ENCODE assay signal across 1 cellular context in genomic region chr3:155854147-155854940, GRCh38.
TF ChIP-seq lines count a peak whose summit lies in the region.

Gene SLC33A1 (minus strand): TSS chr3:155854427. CDS start chr3:155853997, 430 bp downstream.

TF ChIP-seq in HepG2, 621 proteins besides CTCF, POLR2A, EP300 and RAD21 (continued from another document and continues in another):
- TF ChIP-seq, protein P1, sequence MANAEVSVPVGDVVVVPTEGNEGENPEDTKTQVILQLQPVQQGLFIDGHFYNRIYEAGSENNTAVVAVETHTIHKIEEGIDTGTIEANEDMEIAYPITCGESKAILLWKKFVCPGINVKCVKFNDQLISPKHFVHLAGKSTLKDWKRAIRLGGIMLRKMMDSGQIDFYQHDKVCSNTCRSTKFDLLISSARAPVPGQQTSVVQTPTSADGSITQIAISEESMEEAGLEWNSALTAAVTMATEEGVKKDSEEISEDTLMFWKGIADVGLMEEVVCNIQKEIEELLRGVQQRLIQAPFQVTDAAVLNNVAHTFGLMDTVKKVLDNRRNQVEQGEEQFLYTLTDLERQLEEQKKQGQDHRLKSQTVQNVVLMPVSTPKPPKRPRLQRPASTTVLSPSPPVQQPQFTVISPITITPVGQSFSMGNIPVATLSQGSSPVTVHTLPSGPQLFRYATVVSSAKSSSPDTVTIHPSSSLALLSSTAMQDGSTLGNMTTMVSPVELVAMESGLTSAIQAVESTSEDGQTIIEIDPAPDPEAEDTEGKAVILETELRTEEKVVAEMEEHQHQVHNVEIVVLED (CRISPR knock-in tag; IDR thresholded peaks at IDR 0.05; ENCODE audit: borderline replicate concordance) = peak; percentile 93
- TF ChIP-seq NFATC3 (CRISPR knock-in tag; IDR thresholded peaks at IDR 0.05) (no peak), CHD4 (IDR thresholded peaks at IDR 0.05; ENCODE audit: borderline replicate concordance, low read length) (no peak; the same call in 1 of the 2 replicates), NPAS2 (CRISPR knock-in tag; IDR thresholded peaks at IDR 0.05; ENCODE audit: borderline replicate concordance) (no peak), KAT7 (CRISPR knock-in tag; IDR thresholded peaks at IDR 0.05; ENCODE audit: borderline replicate concordance) (peak; percentile 92), ZNF562 (CRISPR knock-in tag; IDR thresholded peaks at IDR 0.05; ENCODE audit: borderline replicate concordance) (no peak), EED (CRISPR knock-in tag; IDR thresholded peaks at IDR 0.05) (peak; percentile 37; the same call in 1 of the 2 replicates), KLF11 (CRISPR knock-in tag; IDR thresholded peaks at IDR 0.05) (peak; percentile 94; the same call in 1 of the 2 replicates), MED13 (CRISPR knock-in tag; IDR thresholded peaks at IDR 0.05) (no peak; the same call in 1 of the 2 replicates), MAFK (conservative IDR thresholded peaks at IDR 0.05 in 1 of 2, IDR thresholded peaks at IDR 0.05 in 1 of 2; ENCODE audit: low read length in 2 of 2) (peak in 1 of 2 experiments; percentile 24; a peak in 1 of 4 replicates), ZNF234 (CRISPR knock-in tag; conservative IDR thresholded peaks at IDR 0.05) (no peak), FOXO4 (CRISPR knock-in tag; conservative IDR thresholded peaks at IDR 0.05) (no peak), ZNF567 (CRISPR knock-in tag; IDR thresholded peaks at IDR 0.05; ENCODE audit: borderline replicate concordance) (no peak; the same call in 1 of the 2 replicates), ZNF142 (CRISPR knock-in tag; IDR thresholded peaks at IDR 0.05) (peak; percentile 65; the same call in 1 of the 2 replicates), ZNF329 (CRISPR knock-in tag; IDR thresholded peaks at IDR 0.05; ENCODE audit: low read depth) (no peak), ZNF180 (CRISPR knock-in tag; IDR thresholded peaks at IDR 0.05; ENCODE audit: borderline replicate concordance, low read depth) (no peak), ZNF432 (CRISPR knock-in tag; IDR thresholded peaks at IDR 0.05; ENCODE audit: borderline replicate concordance) (no peak), ZNF225 (CRISPR knock-in tag; IDR thresholded peaks at IDR 0.05) (peak; percentile 61), SRSF1 (optimal IDR thresholded peaks at IDR 0.05; ENCODE audit: low read depth, low read length) (no peak), KDM6A (CRISPR knock-in tag; IDR thresholded peaks at IDR 0.05; ENCODE audit: low read depth) (no peak), NR2F2 (IDR thresholded peaks at IDR 0.05; ENCODE audit: borderline replicate concordance, low read depth) (no peak), ZSCAN12 (CRISPR knock-in tag; IDR thresholded peaks at IDR 0.05) (no peak; the same call in 1 of the 2 replicates), ZNF652 (CRISPR knock-in tag; IDR thresholded peaks at IDR 0.05; ENCODE audit: borderline replicate concordance, low read depth) (no peak; the same call in 1 of the 2 replicates), ZNF891 (CRISPR knock-in tag; IDR thresholded peaks at IDR 0.05) (peak; percentile 18; the same call in 1 of the 2 replicates), SOX13 (IDR thresholded peaks at IDR 0.05) (no peak), SOX13 (CRISPR knock-in tag; conservative IDR thresholded peaks at IDR 0.05 in 1 of 2, IDR thresholded peaks at IDR 0.05 in 1 of 2) (peak in 1 of 2 experiments; percentile 84; a peak in 2 of 4 replicates), TFDP1 (CRISPR knock-in tag; IDR thresholded peaks at IDR 0.05; ENCODE audit: borderline replicate concordance) (peak; percentile 81; the same call in 1 of the 2 replicates), KAT2B (IDR thresholded peaks at IDR 0.05; ENCODE audit: borderline replicate concordance, low read depth, low read length) (no peak), ZNF260 (CRISPR knock-in tag; IDR thresholded peaks at IDR 0.05; ENCODE audit: borderline replicate concordance, low read depth) (no peak), ZNF543 (CRISPR knock-in tag; IDR thresholded peaks at IDR 0.05) (peak; percentile 80; the same call in 1 of the 2 replicates), RBM39 (IDR thresholded peaks at IDR 0.05; ENCODE audit: low read depth, low read length, poor library complexity, severe bottlenecking) (peak; percentile 90), ZNF274 (CRISPR knock-in tag; IDR thresholded peaks at IDR 0.05) (peak; percentile 86)
- TF ChIP-seq, protein P2, sequence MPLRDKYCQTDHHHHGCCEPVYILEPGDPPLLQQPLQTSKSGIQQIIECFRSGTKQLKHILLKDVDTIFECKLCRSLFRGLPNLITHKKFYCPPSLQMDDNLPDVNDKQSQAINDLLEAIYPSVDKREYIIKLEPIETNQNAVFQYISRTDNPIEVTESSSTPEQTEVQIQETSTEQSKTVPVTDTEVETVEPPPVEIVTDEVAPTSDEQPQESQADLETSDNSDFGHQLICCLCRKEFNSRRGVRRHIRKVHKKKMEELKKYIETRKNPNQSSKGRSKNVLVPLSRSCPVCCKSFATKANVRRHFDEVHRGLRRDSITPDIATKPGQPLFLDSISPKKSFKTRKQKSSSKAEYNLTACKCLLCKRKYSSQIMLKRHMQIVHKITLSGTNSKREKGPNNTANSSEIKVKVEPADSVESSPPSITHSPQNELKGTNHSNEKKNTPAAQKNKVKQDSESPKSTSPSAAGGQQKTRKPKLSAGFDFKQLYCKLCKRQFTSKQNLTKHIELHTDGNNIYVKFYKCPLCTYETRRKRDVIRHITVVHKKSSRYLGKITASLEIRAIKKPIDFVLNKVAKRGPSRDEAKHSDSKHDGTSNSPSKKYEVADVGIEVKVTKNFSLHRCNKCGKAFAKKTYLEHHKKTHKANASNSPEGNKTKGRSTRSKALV (CRISPR knock-in tag; IDR thresholded peaks at IDR 0.05) = peak; percentile 79; the same call in 1 of the 2 replicates
- TF ChIP-seq, protein P3, sequence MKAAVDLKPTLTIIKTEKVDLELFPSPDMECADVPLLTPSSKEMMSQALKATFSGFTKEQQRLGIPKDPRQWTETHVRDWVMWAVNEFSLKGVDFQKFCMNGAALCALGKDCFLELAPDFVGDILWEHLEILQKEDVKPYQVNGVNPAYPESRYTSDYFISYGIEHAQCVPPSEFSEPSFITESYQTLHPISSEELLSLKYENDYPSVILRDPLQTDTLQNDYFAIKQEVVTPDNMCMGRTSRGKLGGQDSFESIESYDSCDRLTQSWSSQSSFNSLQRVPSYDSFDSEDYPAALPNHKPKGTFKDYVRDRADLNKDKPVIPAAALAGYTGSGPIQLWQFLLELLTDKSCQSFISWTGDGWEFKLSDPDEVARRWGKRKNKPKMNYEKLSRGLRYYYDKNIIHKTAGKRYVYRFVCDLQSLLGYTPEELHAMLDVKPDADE (CRISPR knock-in tag; IDR thresholded peaks at IDR 0.05) = no peak
- TF ChIP-seq, protein P4, sequence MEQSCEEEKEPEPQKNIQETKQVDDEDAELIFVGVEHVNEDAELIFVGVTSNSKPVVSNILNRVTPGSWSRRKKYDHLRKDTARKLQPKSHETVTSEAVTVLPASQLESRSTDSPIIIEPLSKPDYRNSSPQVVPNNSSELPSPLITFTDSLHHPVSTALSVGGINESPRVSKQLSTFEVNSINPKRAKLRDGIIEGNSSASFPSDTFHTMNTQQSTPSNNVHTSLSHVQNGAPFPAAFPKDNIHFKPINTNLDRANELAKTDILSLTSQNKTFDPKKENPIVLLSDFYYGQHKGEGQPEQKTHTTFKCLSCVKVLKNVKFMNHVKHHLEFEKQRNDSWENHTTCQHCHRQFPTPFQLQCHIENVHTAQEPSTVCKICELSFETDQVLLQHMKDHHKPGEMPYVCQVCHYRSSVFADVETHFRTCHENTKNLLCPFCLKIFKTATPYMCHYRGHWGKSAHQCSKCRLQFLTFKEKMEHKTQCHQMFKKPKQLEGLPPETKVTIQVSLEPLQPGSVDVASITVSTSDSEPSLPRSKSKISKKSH (CRISPR knock-in tag; IDR thresholded peaks at IDR 0.05; ENCODE audit: borderline replicate concordance) = no peak; the same call in 1 of the 2 replicates
- TF ChIP-seq, protein P5, sequence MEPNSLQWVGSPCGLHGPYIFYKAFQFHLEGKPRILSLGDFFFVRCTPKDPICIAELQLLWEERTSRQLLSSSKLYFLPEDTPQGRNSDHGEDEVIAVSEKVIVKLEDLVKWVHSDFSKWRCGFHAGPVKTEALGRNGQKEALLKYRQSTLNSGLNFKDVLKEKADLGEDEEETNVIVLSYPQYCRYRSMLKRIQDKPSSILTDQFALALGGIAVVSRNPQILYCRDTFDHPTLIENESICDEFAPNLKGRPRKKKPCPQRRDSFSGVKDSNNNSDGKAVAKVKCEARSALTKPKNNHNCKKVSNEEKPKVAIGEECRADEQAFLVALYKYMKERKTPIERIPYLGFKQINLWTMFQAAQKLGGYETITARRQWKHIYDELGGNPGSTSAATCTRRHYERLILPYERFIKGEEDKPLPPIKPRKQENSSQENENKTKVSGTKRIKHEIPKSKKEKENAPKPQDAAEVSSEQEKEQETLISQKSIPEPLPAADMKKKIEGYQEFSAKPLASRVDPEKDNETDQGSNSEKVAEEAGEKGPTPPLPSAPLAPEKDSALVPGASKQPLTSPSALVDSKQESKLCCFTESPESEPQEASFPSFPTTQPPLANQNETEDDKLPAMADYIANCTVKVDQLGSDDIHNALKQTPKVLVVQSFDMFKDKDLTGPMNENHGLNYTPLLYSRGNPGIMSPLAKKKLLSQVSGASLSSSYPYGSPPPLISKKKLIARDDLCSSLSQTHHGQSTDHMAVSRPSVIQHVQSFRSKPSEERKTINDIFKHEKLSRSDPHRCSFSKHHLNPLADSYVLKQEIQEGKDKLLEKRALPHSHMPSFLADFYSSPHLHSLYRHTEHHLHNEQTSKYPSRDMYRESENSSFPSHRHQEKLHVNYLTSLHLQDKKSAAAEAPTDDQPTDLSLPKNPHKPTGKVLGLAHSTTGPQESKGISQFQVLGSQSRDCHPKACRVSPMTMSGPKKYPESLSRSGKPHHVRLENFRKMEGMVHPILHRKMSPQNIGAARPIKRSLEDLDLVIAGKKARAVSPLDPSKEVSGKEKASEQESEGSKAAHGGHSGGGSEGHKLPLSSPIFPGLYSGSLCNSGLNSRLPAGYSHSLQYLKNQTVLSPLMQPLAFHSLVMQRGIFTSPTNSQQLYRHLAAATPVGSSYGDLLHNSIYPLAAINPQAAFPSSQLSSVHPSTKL (CRISPR knock-in tag; IDR thresholded peaks at IDR 0.05) = peak; percentile 83
- TF ChIP-seq, protein P6, sequence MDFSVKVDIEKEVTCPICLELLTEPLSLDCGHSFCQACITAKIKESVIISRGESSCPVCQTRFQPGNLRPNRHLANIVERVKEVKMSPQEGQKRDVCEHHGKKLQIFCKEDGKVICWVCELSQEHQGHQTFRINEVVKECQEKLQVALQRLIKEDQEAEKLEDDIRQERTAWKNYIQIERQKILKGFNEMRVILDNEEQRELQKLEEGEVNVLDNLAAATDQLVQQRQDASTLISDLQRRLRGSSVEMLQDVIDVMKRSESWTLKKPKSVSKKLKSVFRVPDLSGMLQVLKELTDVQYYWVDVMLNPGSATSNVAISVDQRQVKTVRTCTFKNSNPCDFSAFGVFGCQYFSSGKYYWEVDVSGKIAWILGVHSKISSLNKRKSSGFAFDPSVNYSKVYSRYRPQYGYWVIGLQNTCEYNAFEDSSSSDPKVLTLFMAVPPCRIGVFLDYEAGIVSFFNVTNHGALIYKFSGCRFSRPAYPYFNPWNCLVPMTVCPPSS (IDR thresholded peaks at IDR 0.05) = peak; percentile 78; the same call in 1 of the 2 replicates
